In genomic region chr10:94362360-94363250, GRCh38 we compare ENCODE assay signal across 1 cellular context.
TF ChIP-seq lines count a peak whose summit lies in the region.

Gene NOC3L (minus strand): TSS chr10:94362939. CDS start chr10:94362838, 101 bp downstream.

TF ChIP-seq in HepG2, 621 proteins besides CTCF, POLR2A, EP300 and RAD21 (continued from another document and continues in another):
- TF ChIP-seq ZNF280D (CRISPR knock-in tag; IDR thresholded peaks at IDR 0.05) (peak; percentile 85), ZFP36L2 (CRISPR knock-in tag; IDR thresholded peaks at IDR 0.05) (no peak), ERF (CRISPR knock-in tag; IDR thresholded peaks at IDR 0.05) (peak; percentile 97), ZKSCAN8 (CRISPR knock-in tag; IDR thresholded peaks at IDR 0.05; ENCODE audit: borderline replicate concordance) (peak; percentile 85; the same call in 1 of the 2 replicates), ZNF292 (CRISPR knock-in tag; IDR thresholded peaks at IDR 0.05; ENCODE audit: borderline replicate concordance, low read depth) (peak; percentile 70; the same call in 1 of the 2 replicates), GATA4 (IDR thresholded peaks at IDR 0.05; ENCODE audit: borderline replicate concordance, low read depth) (no peak), TOE1 (CRISPR knock-in tag; IDR thresholded peaks at IDR 0.05) (peak; percentile 73; the same call in 1 of the 2 replicates), FLYWCH1 (CRISPR knock-in tag; IDR thresholded peaks at IDR 0.05) (peak; percentile 84; the same call in 1 of the 2 replicates), MNT (IDR thresholded peaks at IDR 0.05) (peak; percentile 63), MTA1 (CRISPR knock-in tag; IDR thresholded peaks at IDR 0.05; ENCODE audit: borderline replicate concordance) (peak; percentile 79; the same call in 1 of the 2 replicates), GATAD2A (CRISPR knock-in tag; IDR thresholded peaks at IDR 0.05) (peak; percentile 68), RCOR2 (CRISPR knock-in tag; IDR thresholded peaks at IDR 0.05) (peak; percentile 77), IKZF4 (CRISPR knock-in tag; IDR thresholded peaks at IDR 0.05; ENCODE audit: borderline replicate concordance, low read depth, not compliant biosample characterization) (peak; percentile 89), SAFB2 (CRISPR knock-in tag; IDR thresholded peaks at IDR 0.05; ENCODE audit: borderline replicate concordance, low read depth) (no peak; the same call in none of the 2 replicates), ZNF326 (CRISPR knock-in tag; IDR thresholded peaks at IDR 0.05; ENCODE audit: borderline replicate concordance) (no peak), RXRB (CRISPR knock-in tag; IDR thresholded peaks at IDR 0.05; ENCODE audit: borderline replicate concordance) (peak; percentile 84), ZNF274 (CRISPR knock-in tag; IDR thresholded peaks at IDR 0.05) (peak; percentile 99), ATF1 (CRISPR knock-in tag; IDR thresholded peaks at IDR 0.05) (peak; percentile 32; the same call in 1 of the 2 replicates), ZNF530 (CRISPR knock-in tag; IDR thresholded peaks at IDR 0.05; ENCODE audit: low read depth) (peak; percentile 83; the same call in 1 of the 2 replicates), ZNF776 (CRISPR knock-in tag; IDR thresholded peaks at IDR 0.05) (peak; percentile 88; the same call in 1 of the 2 replicates), ZNF451 (CRISPR knock-in tag; IDR thresholded peaks at IDR 0.05) (peak; percentile 94), PRPF4 (IDR thresholded peaks at IDR 0.05; ENCODE audit: low read depth, low read length, poor library complexity, severe bottlenecking) (no peak), KMT2A (CRISPR knock-in tag; IDR thresholded peaks at IDR 0.05) (peak; percentile 98), HNRNPL (IDR thresholded peaks at IDR 0.05; ENCODE audit: low read depth, low read length) (peak; percentile 88), HNRNPUL1 (IDR thresholded peaks at IDR 0.05; ENCODE audit: low read depth, low read length) (no peak), HOMEZ (CRISPR knock-in tag; IDR thresholded peaks at IDR 0.05; ENCODE audit: low read depth) (peak; percentile 89; the same call in 1 of the 2 replicates), PAF1 (CRISPR knock-in tag; IDR thresholded peaks at IDR 0.05) (no peak), HIVEP1 (CRISPR knock-in tag; IDR thresholded peaks at IDR 0.05) (peak; percentile 96), AFF4 (CRISPR knock-in tag; IDR thresholded peaks at IDR 0.05) (no peak; the same call in 1 of the 2 replicates), ZNF235 (CRISPR knock-in tag; IDR thresholded peaks at IDR 0.05; ENCODE audit: borderline replicate concordance) (peak; percentile 98; the same call in 1 of the 2 replicates), MBNL3 (CRISPR knock-in tag; conservative IDR thresholded peaks at IDR 0.05) (no peak), TBP (CRISPR knock-in tag; IDR thresholded peaks at IDR 0.05) (no peak), GMEB2 (CRISPR knock-in tag; IDR thresholded peaks at IDR 0.05; ENCODE audit: low read depth) (peak; percentile 69), ZNF678 (CRISPR knock-in tag; IDR thresholded peaks at IDR 0.05) (0 out of 2 replicates have a peak, but pooled peaks have one; percentile 81), TEAD3 (CRISPR knock-in tag; optimal IDR thresholded peaks at IDR 0.05; ENCODE audit: borderline replicate concordance) (peak; percentile 80), SP1 (IDR thresholded peaks at IDR 0.05) (no peak), SP1 (CRISPR knock-in tag; IDR thresholded peaks at IDR 0.05) (peak; percentile 79), CEBPB (IDR thresholded peaks at IDR 0.05; ENCODE audit: borderline replicate concordance, low read depth, low read length) (no peak), ZNF768 (CRISPR knock-in tag; IDR thresholded peaks at IDR 0.05) (peak; percentile 88), ZNF549 (CRISPR knock-in tag; IDR thresholded peaks at IDR 0.05) (peak; percentile 79; the same call in 1 of the 2 replicates), ZFY (CRISPR knock-in tag; IDR thresholded peaks at IDR 0.05) (peak; percentile 91), HDAC1 (CRISPR knock-in tag; IDR thresholded peaks at IDR 0.05) (peak; percentile 95), DR1 (CRISPR knock-in tag; IDR thresholded peaks at IDR 0.05) (peak; percentile 92), KDM4B (CRISPR knock-in tag; IDR thresholded peaks at IDR 0.05) (peak; percentile 86), DBP (CRISPR knock-in tag; IDR thresholded peaks at IDR 0.05; ENCODE audit: not compliant biosample characterization) (peak; percentile 89), NFIC (IDR thresholded peaks at IDR 0.05; ENCODE audit: low read length) (0 out of 2 replicates have a peak, but pooled peaks have one; percentile 54), ZNF44 (CRISPR knock-in tag; IDR thresholded peaks at IDR 0.05) (peak; percentile 91; the same call in 1 of the 2 replicates), ZBTB8A (CRISPR knock-in tag; IDR thresholded peaks at IDR 0.05; ENCODE audit: borderline replicate concordance, low read depth) (0 out of 2 replicates have a peak, but pooled peaks have one; percentile 64), SIN3A (IDR thresholded peaks at IDR 0.05; ENCODE audit: borderline replicate concordance, low read depth, low read length) (peak; percentile 88), TIGD3 (CRISPR knock-in tag; IDR thresholded peaks at IDR 0.05; ENCODE audit: borderline replicate concordance) (peak; percentile 91; the same call in 1 of the 2 replicates), CEBPG (CRISPR knock-in tag; IDR thresholded peaks at IDR 0.05) (peak; percentile 49), HHEX (CRISPR knock-in tag; IDR thresholded peaks at IDR 0.05) (no peak), ELK4 (CRISPR knock-in tag; IDR thresholded peaks at IDR 0.05; ENCODE audit: borderline replicate concordance) (peak; percentile 91; the same call in 1 of the 2 replicates)
